Comparison of ENCODE assay signal across 28 cellular contexts in genomic region chr6:121451250-121451649, GRCh38. TPM values are rescaled to one million over a fixed set of nuclear protein-coding genes. Genes with fewer than 3 reads are reported as not detected.
"Had no signal": no experiment of that assay in that cellular context is flagged by ENCODE, and none has a peak within 500 bp of the region (broad histone marks: within the 10 kb centered on the region; RNA-seq: fewer than 3 reads in every experiment).

No MANE protein-coding gene starts in this region.

- H3K27ac Mint-ChIP-seq: immature natural killer cell; memory B cell; naive B cell; natural killer cell treated with Interleukin-12 subunit alpha and Interleukin-12 subunit beta and Interleukin-15 and Interleukin-18, amount 100 ng/mL, for 72 hours; progenitor cell of endocrine pancreas; stimulated activated naive CD8-positive, alpha-beta T cell treated with anti-CD3 and anti-CD28 coated beads, Interleukin-15, amount 100 ng/mL, for 72 hours had no signal

- ATAC-seq: esophagus mucosa; left colon; natural killer cell treated with Interleukin-12 subunit alpha and Interleukin-12 subunit beta and Interleukin-15 and Interleukin-18, amount 100 ng/mL, for 72 hours; right lobe of liver; stimulated activated naive CD8-positive, alpha-beta T cell treated with anti-CD3 and anti-CD28 coated beads, Interleukin-15, amount 100 ng/mL, for 72 hours had no signal

- H3K4me3 Mint-ChIP-seq: immature natural killer cell; memory B cell; naive B cell; natural killer cell treated with Interleukin-12 subunit alpha and Interleukin-12 subunit beta and Interleukin-15 and Interleukin-18, amount 100 ng/mL, for 72 hours; neural crest cell; stimulated activated naive CD8-positive, alpha-beta T cell treated with anti-CD3 and anti-CD28 coated beads, Interleukin-15, amount 100 ng/mL, for 72 hours had no signal

- DNase-seq: dorsolateral prefrontal cortex; effector CD4-positive, alpha-beta T cell; foreskin melanocyte; glutamatergic neuron; hypothalamus; immature natural killer cell; islet precursor cell; kidney glomerular epithelial cell; left colon; naive B cell; right lobe of liver; small intestine; stimulated activated CD4-positive, alpha-beta T cell treated with anti-CD3 and anti-CD28 coated beads, Interleukin-12 subunit alpha, Interleukin-12 subunit beta, amount 100 ng/mL, for 4 hours; stimulated activated CD4-positive, alpha-beta T cell treated with anti-CD3 and anti-CD28 coated beads, Interleukin-1b, Interleukin-23, amount 100 ng/mL, for 48 hours; stimulated activated CD4-positive, alpha-beta T cell treated with anti-CD3 and anti-CD28 coated beads, Interleukin-4, amount 100 ng/mL, for 1 hour; stimulated activated CD8-positive, alpha-beta memory T cell treated with anti-CD3 and anti-CD28 coated beads, Interleukin-4, amount 100 ng/mL, for 48 hours; stimulated activated naive CD4-positive, alpha-beta T cell; stimulated activated naive CD8-positive, alpha-beta T cell treated with anti-CD3 and anti-CD28 coated beads, Interleukin-15, amount 100 ng/mL, for 72 hours; thyroid gland; trophoblast cell had no signal

- H3K4me1 ChIP-seq: right lobe of liver, thyroid gland had no signal

- H3K4me1 Mint-ChIP-seq: immature natural killer cell; memory B cell; naive B cell; neural crest cell; stimulated activated naive CD8-positive, alpha-beta T cell treated with anti-CD3 and anti-CD28 coated beads, Interleukin-15, amount 100 ng/mL, for 72 hours had no signal

- H3K9me3 Mint-ChIP-seq: immature natural killer cell; memory B cell; neural crest cell; stimulated activated naive CD8-positive, alpha-beta T cell treated with anti-CD3 and anti-CD28 coated beads, Interleukin-15, amount 100 ng/mL, for 72 hours had no signal

- H3K36me3 ChIP-seq: neutrophil, right lobe of liver had no signal

- H3K36me3 Mint-ChIP-seq: memory B cell; naive B cell; natural killer cell treated with Interleukin-12 subunit alpha and Interleukin-12 subunit beta and Interleukin-15 and Interleukin-18, amount 100 ng/mL, for 72 hours had no signal

- H3K27me3 Mint-ChIP-seq: progenitor cell of endocrine pancreas had no signal

- H3K9me3 ChIP-seq: neutrophil, right lobe of liver, thyroid gland, vagina had no signal

- H3K4me3 ChIP-seq: dorsolateral prefrontal cortex, lung, right lobe of liver, thyroid gland, vagina had no signal

RNA-seq across cellular contexts. Expression of gene GJA1, which starts 15.8 kb away (rescaled TPM):
- total RNA-seq: natural killer cell treated with Interleukin-12 subunit alpha and Interleukin-12 subunit beta and Interleukin-15 and Interleukin-18, amount 100 ng/mL, for 72 hours had no signal
